ENCODE assay signal across 18 cellular contexts in the genomic region with DNA sequence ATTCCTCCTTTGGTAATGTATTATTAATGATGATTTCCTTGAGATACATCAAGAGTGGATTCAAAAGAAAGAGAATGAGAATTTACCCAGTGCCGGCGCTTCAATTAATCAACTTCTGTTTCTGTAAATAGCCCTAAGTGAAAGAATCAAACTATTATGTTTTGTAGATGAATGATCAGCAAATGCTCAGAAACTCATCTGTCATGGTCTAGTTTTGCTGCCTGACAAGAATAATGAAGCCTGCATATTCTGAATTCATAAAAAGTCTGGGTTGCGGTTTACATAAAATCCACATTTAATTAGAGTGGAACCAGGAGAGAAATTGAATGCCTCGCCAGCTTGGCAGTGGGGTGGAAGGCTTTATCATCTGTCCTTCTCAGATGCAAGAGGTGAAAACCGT.
DNase-seq lines count a peak whose midpoint lies in the region; ATAC-seq and TF ChIP-seq lines count a peak whose summit lies in the region.
"Had no signal": no experiment of that assay in that cellular context is flagged by ENCODE, and none has a peak within 500 bp of the region (broad histone marks: within the 10 kb centered on the region; RNA-seq: fewer than 3 reads in every experiment).

No MANE protein-coding gene starts in this region.

- H3K56ac ChIP-seq in mesendoderm (ENCODE audit: low read length): no peak overlapping the region

- no peak overlapping the region for H3K4me2 ChIP-seq in mesendoderm (ENCODE audit: low read length)
- H3K4me2 ChIP-seq: BLaER1 treated with 17β-estradiol and CSF1 and Interleukin-3, amounts not matched to agents 10 nM and 100 nM had no signal

- H3K4me1 Mint-ChIP-seq in brain: peaks cover 18% of the 10 kb centered on the region
- no peaks in the 10 kb centered on the region for H3K4me1 Mint-ChIP-seq in activated T-cell treated with anti-CD3 and anti-CD28 coated beads, Interleukin-2, amount 50 U/mL, for 72 hours (ENCODE audit: low read depth)
- no peaks in the 10 kb centered on the region for H3K4me1 Mint-ChIP-seq in natural killer cell
- H3K4me1 Mint-ChIP-seq: CD14-positive monocyte; CD4-positive, alpha-beta memory T cell; H9 had no signal

- no peak overlapping the region for H3K4me3 ChIP-seq in mesendoderm (ENCODE audit: low read length)
- H3K4me3 ChIP-seq: BLaER1 treated with 17β-estradiol and CSF1 and Interleukin-3, amounts not matched to agents 10 nM and 100 nM had no signal

- no peaks in the 10 kb centered on the region for H3K27me3 ChIP-seq in mesendoderm (ENCODE audit: insufficient read depth, low read length, poor library complexity)
- H3K27me3 ChIP-seq: BE2C; BLaER1 treated with 17β-estradiol and CSF1 and Interleukin-3, amounts not matched to agents 10 nM and 100 nM had no signal

- H3K4me3 Mint-ChIP-seq in brain (peak overlapping the region in 1 of 5 experiments; percentile 3), natural killer cell (no peak overlapping the region)
- no peak overlapping the region for H3K4me3 Mint-ChIP-seq in activated T-cell treated with anti-CD3 and anti-CD28 coated beads, Interleukin-2, amount 50 U/mL, for 72 hours
- H3K4me3 Mint-ChIP-seq: CD14-positive monocyte; CD4-positive, alpha-beta memory T cell; H9 had no signal

- H2AK5ac ChIP-seq in mesendoderm (ENCODE audit: low read length): no peak overlapping the region

- no peak for ATAC-seq in activated T-cell treated with anti-CD3 and anti-CD28 coated beads, Interleukin-2, amount 50 U/mL, for 72 hours (replicated peaks in 1 of 2)
- no peak for ATAC-seq in natural killer cell
- ATAC-seq: HCT116 had no signal

- H3K79me1 ChIP-seq in mesendoderm (ENCODE audit: low read length): no peaks in the 10 kb centered on the region

- H3K27ac Mint-ChIP-seq in brain (peak overlapping the region in 3 of 5 experiments; percentile 62 to 82 (median 81)), natural killer cell (no peak overlapping the region)
- H3K27ac Mint-ChIP-seq in activated T-cell treated with anti-CD3 and anti-CD28 coated beads, Interleukin-2, amount 50 U/mL, for 72 hours: no peak overlapping the region
- H3K27ac Mint-ChIP-seq: CD14-positive monocyte; CD4-positive, alpha-beta memory T cell; H9 had no signal

- intact Hi-C loops in natural killer cell (cut with micrococcal nuclease): no loop called here

- peak overlapping the region; percentile 36 for H2BK15ac ChIP-seq in mesendoderm (replicated peaks; ENCODE audit: low read depth)

- H3K18ac ChIP-seq in mesendoderm (ENCODE audit: low read length): no peak overlapping the region

- no peak overlapping the region for H4K8ac ChIP-seq in mesendoderm (ENCODE audit: low read depth, low read length)

- WGBS in mesendoderm (ENCODE audit: extremely low coverage, insufficient coverage, low lambda C conversion rate): no CpG with 5 or more reads among the region's 5 CpGs

- no peak overlapping the region for H2BK120ac ChIP-seq in mesendoderm (ENCODE audit: low read depth, low read length)

- H3K27ac ChIP-seq in mesendoderm (ENCODE audit: low read depth, low read length): no peak overlapping the region
- H3K27ac ChIP-seq: 22Rv1; BLaER1 treated with 17β-estradiol and CSF1 and Interleukin-3, amounts not matched to agents 10 nM and 100 nM had no signal

- DNase-seq in DMS 273 (lab: John Stamatoyannopoulos, UW; ENCODE audit: unreplicated experiment): peak; percentile 6
- no peak for DNase-seq in DMS 273 treated with DMSO at 0.1 percent for 48 hours (lab: John Stamatoyannopoulos, UW)
- no peak for DNase-seq in mesendoderm
- DNase-seq in activated T-cell treated with anti-CD3 and anti-CD28 coated beads, Interleukin-2, amount 50 U/mL, for 72 hours: no peak
- DNase-seq in natural killer cell: no peak
- DNase-seq: ACHN; AML-193; BE2C; Caco-2; CD4-positive, alpha-beta memory T cell; DMS53; GF-D8; H9 had no signal

- no peak overlapping the region for H3K9ac ChIP-seq in mesendoderm (ENCODE audit: low read length)
- H3K9ac ChIP-seq: BLaER1 treated with 17β-estradiol and CSF1 and Interleukin-3, amounts not matched to agents 10 nM and 100 nM had no signal

- H3K9me3 Mint-ChIP-seq in brain: peaks cover 0 to 15% (median 2%) of the 10 kb centered on the region in 5 experiments
- peaks cover 2 to 3% of the 10 kb centered on the region in 2 donors for H3K9me3 Mint-ChIP-seq in activated T-cell treated with anti-CD3 and anti-CD28 coated beads, Interleukin-2, amount 50 U/mL, for 72 hours
- H3K9me3 Mint-ChIP-seq in natural killer cell: peaks cover 7 to 8% of the 10 kb centered on the region in 2 donors

- H2BK5ac ChIP-seq in mesendoderm (ENCODE audit: low read length): no peak overlapping the region

- no peaks in the 10 kb centered on the region for H3K79me2 ChIP-seq in mesendoderm (ENCODE audit: control insufficient read depth, insufficient read depth, low read length)

- TF ChIP-seq CTCF in brain (conservative IDR thresholded peaks at IDR 0.05): no peak
- no peak for TF ChIP-seq CTCF in natural killer cell (IDR thresholded peaks at IDR 0.05)

- H3K4ac ChIP-seq in mesendoderm (ENCODE audit: low read depth, low read length): no peak overlapping the region

- no peak overlapping the region for H4K5ac ChIP-seq in mesendoderm (ENCODE audit: low read length)

- H3K4me1 ChIP-seq in mesendoderm (ENCODE audit: control insufficient read depth, low read depth, low read length): no peaks in the 10 kb centered on the region
- H3K4me1 ChIP-seq: BE2C; BLaER1 treated with 17β-estradiol and CSF1 and Interleukin-3, amounts not matched to agents 10 nM and 100 nM; Caco-2 had no signal

- H3K36me3 ChIP-seq in mesendoderm (ENCODE audit: control insufficient read depth, insufficient read depth, low read length): no peaks in the 10 kb centered on the region
- H3K36me3 ChIP-seq: BE2C; BLaER1 treated with 17β-estradiol and CSF1 and Interleukin-3, amounts not matched to agents 10 nM and 100 nM had no signal

- no peak overlapping the region for H3K23ac ChIP-seq in mesendoderm (ENCODE audit: low read length)

- H3K27me3 Mint-ChIP-seq in brain (peaks cover 5% of the 10 kb centered on the region), natural killer cell (ENCODE audit: low read depth in 2 of 2) (no peaks in the 10 kb centered on the region)
- no peaks in the 10 kb centered on the region for H3K27me3 Mint-ChIP-seq in activated T-cell treated with anti-CD3 and anti-CD28 coated beads, Interleukin-2, amount 50 U/mL, for 72 hours (ENCODE audit: low read depth)
- H3K27me3 Mint-ChIP-seq: CD4-positive, alpha-beta memory T cell had no signal

- H3K36me3 Mint-ChIP-seq in brain: no peaks in the 10 kb centered on the region
- no peaks in the 10 kb centered on the region for H3K36me3 Mint-ChIP-seq in activated T-cell treated with anti-CD3 and anti-CD28 coated beads, Interleukin-2, amount 50 U/mL, for 72 hours (ENCODE audit: insufficient read depth in 2 of 2)
- no peaks in the 10 kb centered on the region for H3K36me3 Mint-ChIP-seq in natural killer cell
- H3K36me3 Mint-ChIP-seq: CD14-positive monocyte; CD4-positive, alpha-beta memory T cell had no signal

Comparison
In these comparisons a context has a peak if more than half of its experiments do, and no peak if none do; other contexts are left out.
1. H3K27ac Mint-ChIP-seq: peak in brain (3 of 5); none in activated T-cell treated with anti-CD3 and anti-CD28 coated beads, Interleukin-2, amount 50 U/mL, for 72 hours (single experiment) and natural killer cell (0 of 2).